ENCODE assay signal across 11 cellular contexts in the genomic region with DNA sequence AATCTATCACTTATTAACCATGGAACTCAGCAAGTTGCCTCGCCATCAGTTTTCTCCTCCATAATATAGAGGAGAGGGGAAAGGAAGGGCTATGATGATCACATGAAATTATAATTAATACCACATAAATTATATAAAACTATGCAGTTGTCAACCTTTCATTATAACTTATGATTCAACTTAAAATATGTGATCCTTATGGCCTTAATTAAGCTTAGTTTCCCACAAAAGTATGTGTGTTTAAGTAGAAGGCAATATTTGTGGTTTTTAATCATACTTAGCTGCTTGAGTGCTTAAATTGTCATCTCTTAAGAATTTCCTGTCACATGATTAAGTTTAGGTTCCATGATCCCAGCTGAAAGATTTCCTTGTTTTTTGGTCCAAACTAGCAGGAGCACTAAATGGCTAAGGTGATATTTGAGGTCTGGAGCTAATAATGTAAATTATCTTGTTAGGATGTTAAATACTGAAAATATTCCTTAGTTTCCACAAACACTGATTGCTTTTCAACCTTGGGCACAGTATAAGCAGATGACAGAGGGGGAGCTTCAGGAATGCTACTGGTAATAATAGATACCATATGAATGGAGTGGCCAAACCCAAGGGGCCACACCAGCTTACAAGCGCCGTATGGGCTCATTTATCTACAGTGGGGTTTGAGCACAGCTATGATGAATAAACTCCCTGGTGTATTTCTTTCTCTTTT. TPM values are rescaled to one million over a fixed set of nuclear protein-coding genes. Genes with fewer than 3 reads are reported as not detected.
A peak's percentile ranks its signal among the peaks of the same experiment; 100 is the strongest.
DNase-seq lines count a peak whose midpoint lies in the region; ATAC-seq, FAIRE-seq and TF ChIP-seq lines count a peak whose summit lies in the region.
"Had no signal": no experiment of that assay in that cellular context is flagged by ENCODE, and none has a peak within 500 bp of the region (broad histone marks: within the 10 kb centered on the region; RNA-seq: fewer than 3 reads in every experiment).

No MANE protein-coding gene starts in this region.

- peak; percentile 26 for FAIRE-seq in keratinocyte (lab: Jason Lieb, UNC)

- H3K27me3 Mint-ChIP-seq in MCF 10A (ENCODE audit: insufficient read depth, unreplicated experiment), result no peaks in the 10 kb centered on the region
- H3K27me3 Mint-ChIP-seq in CD4-positive, alpha-beta memory T cell, result no peaks in the 10 kb centered on the region

- CTCF ChIA-PET in MCF 10A (lab: Yijun Ruan, JAX), result interaction anchor here (0.5 to 2.1 kb wide), 3 partner anchors 8 to 85 kb away, joined by 4 to 15 read pairs (median 6); no protein-coding TSS in a partner anchor
- CTCF ChIA-PET in CD4-positive, alpha-beta memory T cell (lab: Charles Lee; ENCODE audit: partially characterized antibody), result interaction anchor here (0.7 to 5.1 kb wide), 4 partner anchors 21 to 87 kb away, joined by 3 to 20 read pairs (median 4); no protein-coding TSS in a partner anchor

- POLR2A ChIA-PET in MCF 10A (lab: Yijun Ruan, JAX), result interaction anchor here (1.3 to 1.6 kb wide), 3 partner anchors 10 to 15 kb away, joined by 4 to 7 read pairs (median 4); no protein-coding TSS in a partner anchor
- POLR2A ChIA-PET in CD4-positive, alpha-beta memory T cell (lab: Charles Lee; ENCODE audit: partially characterized antibody), result no interaction called here

- dilution Hi-C loops in keratinocyte (cut with MboI; ENCODE audit: extremely low pct_ligation_motif_present, low sequenced_read_pairs), result no loop called here

- no peak for TF ChIP-seq POLR2A in breast epithelium (IDR thresholded peaks at IDR 0.05)

- H3K9me3 Mint-ChIP-seq in MCF 10A (ENCODE audit: unreplicated experiment), result no peaks in the 10 kb centered on the region
- no peaks in the 10 kb centered on the region for H3K9me3 Mint-ChIP-seq in CD4-positive, alpha-beta memory T cell

- peaks cover 34% of the 10 kb centered on the region for H3K4me1 Mint-ChIP-seq in MCF 10A (ENCODE audit: insufficient read depth, unreplicated experiment)
- H3K4me1 Mint-ChIP-seq in CD4-positive, alpha-beta memory T cell, result peaks cover 0 to 11% (median 3%) of the 10 kb centered on the region in 4 donors

- H2AFZ ChIP-seq in keratinocyte (ENCODE audit: control insufficient read depth, low read length), result no peak overlapping the region

- H3K4me2 ChIP-seq in keratinocyte (ENCODE audit: control insufficient read depth, extremely low read depth, insufficient read depth, low read depth, low read length), result peak overlapping the region; percentile 18

- H3K79me2 ChIP-seq in keratinocyte (ENCODE audit: control insufficient read depth, insufficient read depth, low read length), result no peaks in the 10 kb centered on the region

- DNase-seq in MCF 10A (ENCODE audit: unreplicated experiment), result peak; percentile 57
- DNase-seq in breast epithelium (ENCODE audit: low spot score in 2 of 2), result no peak
- peak; percentile 93 for DNase-seq in amniotic epithelial cell (ENCODE audit: low read depth)
- DNase-seq in keratinocyte (ENCODE audit: low read depth, low spot score), result peak; percentile 32
- no peak for DNase-seq in CD4-positive, alpha-beta memory T cell
- no peak for DNase-seq in stimulated activated CD4-positive, alpha-beta T cell treated with anti-CD3 and anti-CD28 coated beads, Interleukin-4, amount 100 ng/mL, for 24 hours
- DNase-seq in NCI-H1105 treated with DMSO at 0.1 percent for 48 hours (lab: John Stamatoyannopoulos, UW), result no peak
- DNase-seq: 8988T, amygdala, NCI-H1048 had no signal

- no peak for TF ChIP-seq CTCF in MCF 10A (IDR thresholded peaks at IDR 0.05; ENCODE audit: unreplicated experiment)
- TF ChIP-seq CTCF in breast epithelium (IDR thresholded peaks at IDR 0.05), result no peak
- no peak for TF ChIP-seq CTCF in keratinocyte (optimal IDR thresholded peaks at IDR 0.05 in 1 of 3, IDR thresholded peaks at IDR 0.05 in 1 of 3, conservative IDR thresholded peaks at IDR 0.05 in 1 of 3; ENCODE audit: extremely low read depth in 1 of 3, insufficient read depth in 2 of 3, low read length in 3 of 3)

- H3K4me1 ChIP-seq in breast epithelium, result peaks cover 0 to 4% of the 10 kb centered on the region in 2 donors
- peaks cover 38% of the 10 kb centered on the region for H3K4me1 ChIP-seq in keratinocyte (ENCODE audit: control insufficient read depth, extremely low read depth, insufficient read depth, low read length)
- H3K4me1 ChIP-seq in CD4-positive, alpha-beta memory T cell (ENCODE audit: insufficient read depth, low read length), result no peaks in the 10 kb centered on the region

- H3K27ac Mint-ChIP-seq in MCF 10A (ENCODE audit: low read depth, unreplicated experiment), result peak overlapping the region; percentile 81
- H3K27ac Mint-ChIP-seq in CD4-positive, alpha-beta memory T cell, result peak overlapping the region in 1 of 7 donors; percentile 29

- no peaks in the 10 kb centered on the region for H3K9me1 ChIP-seq in keratinocyte (ENCODE audit: control insufficient read depth, extremely low read depth, insufficient read depth, low read length)

- H3K9ac ChIP-seq in keratinocyte (ENCODE audit: control insufficient read depth, extremely low read depth, insufficient read depth, low read length), result no peak overlapping the region

- H3K36me3 ChIP-seq in breast epithelium, result no peaks in the 10 kb centered on the region
- H3K36me3 ChIP-seq in keratinocyte (ENCODE audit: control insufficient read depth in 2 of 2, extremely low read depth in 1 of 2, insufficient read depth in 2 of 2, low read length in 2 of 2), result no peaks in the 10 kb centered on the region
- H3K36me3 ChIP-seq in CD4-positive, alpha-beta memory T cell (ENCODE audit: insufficient read depth, low read length), result peaks cover 21% of the 10 kb centered on the region

- H3K4me3 Mint-ChIP-seq in MCF 10A (ENCODE audit: unreplicated experiment), result no peak overlapping the region
- H3K4me3 Mint-ChIP-seq in CD4-positive, alpha-beta memory T cell, result no peak overlapping the region

- no peaks in the 10 kb centered on the region for H4K20me1 ChIP-seq in keratinocyte (ENCODE audit: control insufficient read depth, extremely low read depth, insufficient read depth, low read length)

- H3K36me3 Mint-ChIP-seq in MCF 10A (ENCODE audit: insufficient read depth, unreplicated experiment), result no peaks in the 10 kb centered on the region
- peaks cover 44 to 83% of the 10 kb centered on the region in 2 donors for H3K36me3 Mint-ChIP-seq in CD4-positive, alpha-beta memory T cell

- no TSS peak for BruUV-seq in MCF 10A (replicated peaks; lab: Mats Ljungman, UMichigan)

- intact Hi-C loops in MCF 10A (cut with micrococcal nuclease) (no loop called here), breast epithelium (cut with DNase I; ENCODE audit: low total_unique reads) (no loop called here)
- intact Hi-C loops in CD4-positive, alpha-beta memory T cell (cut with micrococcal nuclease), result no loop called here

- ATAC-seq in GM18498 (IDR thresholded peaks at IDR 0.05; ENCODE audit: unreplicated experiment), result no peak

- H3K4me3 ChIP-seq in breast epithelium, result no peak overlapping the region
- no peak overlapping the region for H3K4me3 ChIP-seq in keratinocyte (ENCODE audit: control insufficient read depth in 2 of 3, extremely low read depth in 1 of 3, insufficient read depth in 2 of 3, low read depth in 1 of 3, low read length in 3 of 3)
- H3K4me3 ChIP-seq in CD4-positive, alpha-beta memory T cell (ENCODE audit: low read length in 2 of 2), result no peak overlapping the region

- H3K27me3 ChIP-seq in breast epithelium (no peaks in the 10 kb centered on the region), keratinocyte (ENCODE audit: control insufficient read depth, extremely low read depth, insufficient read depth, low read length) (no peaks in the 10 kb centered on the region)
- no peaks in the 10 kb centered on the region for H3K27me3 ChIP-seq in CD4-positive, alpha-beta memory T cell (ENCODE audit: insufficient read depth, low read length)

- H3K27ac ChIP-seq in breast epithelium (peak overlapping the region in 1 of 2 donors; percentile 42), keratinocyte (ENCODE audit: control insufficient read depth, insufficient read depth, low read length) (peak overlapping the region; percentile 73)
- H3K27ac ChIP-seq in CD4-positive, alpha-beta memory T cell (ENCODE audit: low read depth, low read length), result no peak overlapping the region

- H3K9me3 ChIP-seq in breast epithelium (no peaks in the 10 kb centered on the region), keratinocyte (ENCODE audit: control insufficient read depth, low read depth, low read length) (no peaks in the 10 kb centered on the region)
- no peaks in the 10 kb centered on the region for H3K9me3 ChIP-seq in CD4-positive, alpha-beta memory T cell (ENCODE audit: control insufficient read depth in 1 of 2, low read length in 2 of 2)

RNA-seq across cellular contexts. Expression of a gene that starts 26.5 kb away (rescaled TPM):
- 17.3 and 17.6 TPM in 2 replicates for total RNA-seq in MCF 10A (2022)
- total RNA-seq in breast epithelium, result 10 to 100 TPM; 15.1 to 39.4 (median 27.2) TPM
- 56.8 to 59.9 TPM (median 58.0 TPM) in 3 replicates for polyA plus RNA-seq in keratinocyte
- 26.3 TPM for polyA plus RNA-seq in keratinocyte (2011; ENCODE audit: low read depth)
- 27.2 and 40.2 TPM in 2 replicates for polyA plus RNA-seq in keratinocyte (2011; cell fraction: cytosol; rRNA removed)
- polyA plus RNA-seq in keratinocyte (2011; cell fraction: nucleus; rRNA removed), result 117 and 121 TPM in 2 replicates
- 25.1 and 31.5 TPM in 2 replicates for polyA plus RNA-seq in keratinocyte (2012; ENCODE audit: low replicate concordance)
- 45.7 to 62.1 TPM (median 55.9 TPM) in 3 replicates for polyA minus RNA-seq in keratinocyte
- polyA minus RNA-seq in keratinocyte (2011; cell fraction: cytosol; rRNA and poly(A)+ RNA removed), result 31.3 TPM
- polyA minus RNA-seq in keratinocyte (2011; cell fraction: nucleus; rRNA and poly(A)+ RNA removed), result 69.1 and 124 TPM in 2 replicates
- 10 to 100 TPM; 12.4 to 14.6 TPM for total RNA-seq in CD4-positive, alpha-beta memory T cell
- 1 to 10 TPM; 6.7 to 8.9 TPM for polyA plus RNA-seq in CD4-positive, alpha-beta memory T cell

Comparison
In these comparisons a context has a peak if more than half of its experiments do, and no peak if none do; other contexts are left out.
1. DNase-seq: peak in MCF 10A (single experiment), amniotic epithelial cell (single experiment) and keratinocyte (single experiment); none in breast epithelium (0 of 2), CD4-positive, alpha-beta memory T cell (0 of 5), stimulated activated CD4-positive, alpha-beta T cell treated with anti-CD3 and anti-CD28 coated beads, Interleukin-4, amount 100 ng/mL, for 24 hours (single experiment) and NCI-H1105 treated with DMSO at 0.1 percent for 48 hours (single experiment).